Comparison of ENCODE assay signal across 16 cellular contexts in genomic region chr3:98884675-98885371, GRCh38. TPM values are rescaled to one million over a fixed set of nuclear protein-coding genes. Genes with fewer than 3 reads are reported as not detected.
DNase-seq lines count a peak whose midpoint lies in the region; TF ChIP-seq lines count a peak whose summit lies in the region.
"Had no signal": no experiment of that assay in that cellular context is flagged by ENCODE, and none has a peak within 500 bp of the region (broad histone marks: within the 10 kb centered on the region; RNA-seq: fewer than 3 reads in every experiment).

No MANE protein-coding gene starts in this region.

- no peak overlapping the region for H2BK15ac ChIP-seq in H9 (ENCODE audit: low read depth, low read length)

- H3K9ac ChIP-seq in H9 (ENCODE audit: extremely low read depth, insufficient read length, low read length), result no peak overlapping the region
- H3K9ac ChIP-seq in adipocyte (ENCODE audit: low read length), result peak overlapping the region; percentile 81
- no peak overlapping the region for H3K9ac ChIP-seq in rectal smooth muscle tissue (ENCODE audit: low read length)

- no peaks in the 10 kb centered on the region for H3K27me3 Mint-ChIP-seq in H9 (ENCODE audit: low read depth)
- no peaks in the 10 kb centered on the region for H3K27me3 Mint-ChIP-seq in CD8-positive, alpha-beta memory T cell

- no peak overlapping the region for H4K8ac ChIP-seq in H9 (replicated peaks; ENCODE audit: insufficient read length, low read depth, low read length)

- no peaks in the 10 kb centered on the region for H4K20me1 ChIP-seq in H9 (ENCODE audit: control insufficient read depth, insufficient read depth, insufficient read length)

- POLR2A ChIA-PET in CD8-positive, alpha-beta memory T cell (lab: Charles Lee), result no interaction called here

- H3K14ac ChIP-seq in H9 (ENCODE audit: insufficient read depth, low read length), result no peak overlapping the region

- no peaks in the 10 kb centered on the region for H3K79me1 ChIP-seq in H9 (ENCODE audit: insufficient read depth, low read depth, low read length, poor library complexity, severe bottlenecking)

- no peaks in the 10 kb centered on the region for H3K27me3 ChIP-seq in H9 (ENCODE audit: insufficient read depth, low read length)
- H3K27me3 ChIP-seq in adipocyte (replicated peaks; ENCODE audit: control insufficient read depth, insufficient read depth, low read length), result no peaks in the 10 kb centered on the region
- no peaks in the 10 kb centered on the region for H3K27me3 ChIP-seq in rectal smooth muscle tissue (ENCODE audit: control insufficient read depth, insufficient read depth, low read length)
- H3K27me3 ChIP-seq in CD8-positive, alpha-beta memory T cell (ENCODE audit: insufficient read depth, low read length, poor library complexity, severe bottlenecking), result no peaks in the 10 kb centered on the region
- H3K27me3 ChIP-seq in sigmoid colon, result no peaks in the 10 kb centered on the region

- no peak overlapping the region for H3K18ac ChIP-seq in H9 (ENCODE audit: insufficient read length, low read depth, low read length)

- no peak overlapping the region for H2BK12ac ChIP-seq in H9 (ENCODE audit: insufficient read length, low read depth, low read length)

- no peak overlapping the region for H4K91ac ChIP-seq in H9 (ENCODE audit: insufficient read length, low read depth, low read length)

- no peak for TF ChIP-seq POLR2A in sigmoid colon (IDR thresholded peaks at IDR 0.05)

- peaks cover 27 to 34% of the 10 kb centered on the region in 2 experiments for H3K4me1 Mint-ChIP-seq in H9
- no peaks in the 10 kb centered on the region for H3K4me1 Mint-ChIP-seq in CD8-positive, alpha-beta memory T cell

- no peak overlapping the region for H3K4ac ChIP-seq in H9 (ENCODE audit: low read depth, low read length)

- no peak overlapping the region for H2BK20ac ChIP-seq in H9 (ENCODE audit: low read depth, low read length, poor library complexity, severe bottlenecking)

- H3K4me2 ChIP-seq in H9 (ENCODE audit: insufficient read depth, insufficient read length, low read length), result no peak overlapping the region

- no peak overlapping the region; a peak in 1 of 5 replicates for H3K4me3 Mint-ChIP-seq in H9
- no peak overlapping the region for H3K4me3 Mint-ChIP-seq in CD8-positive, alpha-beta memory T cell

- DNase-seq in H9, result no peak
- peak; percentile 72 for DNase-seq in adipocyte (ENCODE audit: low read depth)
- DNase-seq in fibroblast of the conjunctiva (ENCODE audit: low read depth), result peak; percentile 32
- DNase-seq in NCI-H524 (lab: John Stamatoyannopoulos, UW), result no peak
- DNase-seq in central memory CD4-positive, alpha-beta T cell, result no peak
- no peak for DNase-seq in CD8-positive, alpha-beta memory T cell
- DNase-seq in sigmoid colon, result no peak
- DNase-seq: aorta; Caco-2; erythroblast; left colon; MM.1S; NCI-H446 treated with DMSO at 0.1 percent for 48 hours; stimulated activated CD4-positive, alpha-beta T cell treated with anti-CD3 and anti-CD28 coated beads, Interleukin-2, amount 100 ng/mL, for 48 hours; stimulated activated naive CD8-positive, alpha-beta T cell treated with anti-CD3 and anti-CD28 coated beads, Interleukin-15, Interleukin-2, amounts not matched to agents 100 U/mL and 50 U/mL, for 24 hours had no signal

- no peaks in the 10 kb centered on the region for H3K9me3 Mint-ChIP-seq in H9
- H3K9me3 Mint-ChIP-seq in CD8-positive, alpha-beta memory T cell, result peaks cover 0 to 2% (median 0%) of the 10 kb centered on the region in 5 donors

- no peak overlapping the region for H3K23ac ChIP-seq in H9 (ENCODE audit: insufficient read length, low read depth, low read length)

- CTCF ChIA-PET in CD8-positive, alpha-beta memory T cell (lab: Charles Lee), result no interaction called here

- H3K23me2 ChIP-seq in H9 (ENCODE audit: insufficient read length, low read depth, low read length, poor library complexity, severe bottlenecking), result no peaks in the 10 kb centered on the region

- no CpG with 5 or more reads among the region's 6 CpGs for WGBS in H9 (ENCODE audit: extremely low coverage, insufficient read length, low lambda C conversion rate)
- WGBS in sigmoid colon, 2 donors, result 65 to 72% methylated on average over 6 of the region's 6 CpGs

- TF ChIP-seq EP300 in sigmoid colon (IDR thresholded peaks at IDR 0.05), result no peak

- H3K4me1 ChIP-seq in H9 (ENCODE audit: insufficient read depth, low read length), result peaks cover 7% of the 10 kb centered on the region
- peaks cover 59% of the 10 kb centered on the region for H3K4me1 ChIP-seq in adipocyte (ENCODE audit: control insufficient read depth, insufficient read depth, low read length)
- peaks cover 12% of the 10 kb centered on the region for H3K4me1 ChIP-seq in rectal smooth muscle tissue (ENCODE audit: control insufficient read depth, insufficient read depth, low read length)
- H3K4me1 ChIP-seq in CD8-positive, alpha-beta memory T cell (ENCODE audit: insufficient read depth, low read length), result no peaks in the 10 kb centered on the region
- peaks cover 0 to 65% (median 35%) of the 10 kb centered on the region in 4 donors for H3K4me1 ChIP-seq in sigmoid colon

- no peak overlapping the region for H3T11ph ChIP-seq in H9 (ENCODE audit: low read length)

- H2AFZ ChIP-seq in H9 (ENCODE audit: low read length), result no peak overlapping the region

- H3K4me3 ChIP-seq in adipocyte (ENCODE audit: low read length) (peak overlapping the region; percentile 71), rectal smooth muscle tissue (ENCODE audit: low read length) (no peak overlapping the region), sigmoid colon (no peak overlapping the region)
- H3K4me3 ChIP-seq in CD8-positive, alpha-beta memory T cell (ENCODE audit: low read length), result no peak overlapping the region

- TF ChIP-seq CTCF in H9 (conservative IDR thresholded peaks at IDR 0.05), result no peak
- TF ChIP-seq CTCF in sigmoid colon (IDR thresholded peaks at IDR 0.05), result no peak

- peaks cover 14 to 26% (median 24%) of the 10 kb centered on the region in 3 experiments; a peak in 6 of 7 replicates for H3K36me3 Mint-ChIP-seq in H9 (ENCODE audit: insufficient read depth in 1 of 3, low read depth in 3 of 3)
- H3K36me3 Mint-ChIP-seq in CD8-positive, alpha-beta memory T cell, result no peaks in the 10 kb centered on the region

- peak overlapping the region; percentile 18 to 84 (median 46); a peak in 6 of 7 replicates for H3K27ac Mint-ChIP-seq in H9
- no peak overlapping the region for H3K27ac Mint-ChIP-seq in CD8-positive, alpha-beta memory T cell

- intact Hi-C loops in sigmoid colon (cut with DNase I), result no loop called here

- H4K5ac ChIP-seq in H9 (ENCODE audit: insufficient read length, low read depth, low read length), result no peak overlapping the region

- no peak overlapping the region for H3K27ac ChIP-seq in H9 (ENCODE audit: insufficient read length, low read depth, low read length)
- H3K27ac ChIP-seq in rectal smooth muscle tissue (ENCODE audit: low read depth, low read length), result peak overlapping the region; percentile 36
- no peak overlapping the region for H3K27ac ChIP-seq in CD8-positive, alpha-beta memory T cell (ENCODE audit: low read depth, low read length)
- peak overlapping the region in 2 of 4 donors; percentile 60 to 62 for H3K27ac ChIP-seq in sigmoid colon

- H2AK5ac ChIP-seq in H9 (ENCODE audit: insufficient read length, low read length), result no peak overlapping the region

- no peak overlapping the region for H2BK120ac ChIP-seq in H9 (ENCODE audit: low read depth, low read length, poor library complexity, severe bottlenecking)

- no peak overlapping the region for H3K56ac ChIP-seq in H9 (ENCODE audit: insufficient read length, low read depth, low read length)

- H2BK5ac ChIP-seq in H9 (ENCODE audit: insufficient read length, low read length), result no peak overlapping the region

- no peaks in the 10 kb centered on the region for H3K9me3 ChIP-seq in H9 (ENCODE audit: control insufficient read depth, low read depth, low read length)
- H3K9me3 ChIP-seq in adipocyte (ENCODE audit: control insufficient read depth, low read length), result no peaks in the 10 kb centered on the region
- H3K9me3 ChIP-seq in CD8-positive, alpha-beta memory T cell (ENCODE audit: low read length), result no peaks in the 10 kb centered on the region
- H3K9me3 ChIP-seq in sigmoid colon, result no peaks in the 10 kb centered on the region
- H3K9me3 ChIP-seq: Caco-2 had no signal

- H3K79me2 ChIP-seq in H9 (ENCODE audit: insufficient read depth, low read length), result peaks cover 2% of the 10 kb centered on the region; the same call in 1 of the 2 replicates

- H3K36me3 ChIP-seq in adipocyte (ENCODE audit: control insufficient read depth, insufficient read depth, low read length, severe bottlenecking) (peaks cover 27% of the 10 kb centered on the region), rectal smooth muscle tissue (ENCODE audit: control insufficient read depth, insufficient read depth, low read length) (no peaks in the 10 kb centered on the region), sigmoid colon (peaks cover 0 to 10% (median 3%) of the 10 kb centered on the region in 4 donors)
- no peaks in the 10 kb centered on the region for H3K36me3 ChIP-seq in CD8-positive, alpha-beta memory T cell (ENCODE audit: insufficient read depth, low read length)

RNA-seq across cellular contexts. Expression of gene DCBLD2, which starts 16.7 kb away (rescaled TPM):
- total RNA-seq in H9 (2021) (47.5 and 48.0 TPM in 2 replicates), sigmoid colon (10 to 100 TPM; 38.8 to 56.5 (median 51.3) TPM)
- total RNA-seq in CD8-positive, alpha-beta memory T cell, result 1 to 10 TPM; 1.5 to 1.6 TPM
- polyA plus RNA-seq in CD8-positive, alpha-beta memory T cell, result 0.47 TPM
- 1 to 10 TPM; 1.2 to 3.5 (median 2.5) TPM for polyA plus RNA-seq in sigmoid colon

Comparison
In these comparisons a context has a peak if more than half of its experiments do, and no peak if none do; other contexts are left out.
1. DNase-seq: peak in adipocyte (single experiment) and fibroblast of the conjunctiva (single experiment); none in H9 (single experiment), NCI-H524 (0 of 2), central memory CD4-positive, alpha-beta T cell (single experiment), CD8-positive, alpha-beta memory T cell (0 of 5) and sigmoid colon (single experiment).
2. H3K27ac Mint-ChIP-seq: peak in H9 (3 of 3); none in CD8-positive, alpha-beta memory T cell (0 of 8).
3. RNA of gene DCBLD2, which starts 16.7 kb away (total RNA-seq): 38.8 to 56.5 TPM in sigmoid colon and 47.5 to 48.0 TPM in H9; 1.5 to 1.6 TPM in CD8-positive, alpha-beta memory T cell; every median in the first group is over 10 times any median in the second.